1 cellular context compared by ENCODE assay signal in genomic region chr1:230778916-230779590, GRCh38.
TF ChIP-seq lines count a peak whose summit lies in the region.

No MANE protein-coding gene starts in this region.

TF ChIP-seq in GM23338, 12 proteins besides CTCF, POLR2A, EP300 and RAD21 (continued from another document):
- TF ChIP-seq, protein P1, sequence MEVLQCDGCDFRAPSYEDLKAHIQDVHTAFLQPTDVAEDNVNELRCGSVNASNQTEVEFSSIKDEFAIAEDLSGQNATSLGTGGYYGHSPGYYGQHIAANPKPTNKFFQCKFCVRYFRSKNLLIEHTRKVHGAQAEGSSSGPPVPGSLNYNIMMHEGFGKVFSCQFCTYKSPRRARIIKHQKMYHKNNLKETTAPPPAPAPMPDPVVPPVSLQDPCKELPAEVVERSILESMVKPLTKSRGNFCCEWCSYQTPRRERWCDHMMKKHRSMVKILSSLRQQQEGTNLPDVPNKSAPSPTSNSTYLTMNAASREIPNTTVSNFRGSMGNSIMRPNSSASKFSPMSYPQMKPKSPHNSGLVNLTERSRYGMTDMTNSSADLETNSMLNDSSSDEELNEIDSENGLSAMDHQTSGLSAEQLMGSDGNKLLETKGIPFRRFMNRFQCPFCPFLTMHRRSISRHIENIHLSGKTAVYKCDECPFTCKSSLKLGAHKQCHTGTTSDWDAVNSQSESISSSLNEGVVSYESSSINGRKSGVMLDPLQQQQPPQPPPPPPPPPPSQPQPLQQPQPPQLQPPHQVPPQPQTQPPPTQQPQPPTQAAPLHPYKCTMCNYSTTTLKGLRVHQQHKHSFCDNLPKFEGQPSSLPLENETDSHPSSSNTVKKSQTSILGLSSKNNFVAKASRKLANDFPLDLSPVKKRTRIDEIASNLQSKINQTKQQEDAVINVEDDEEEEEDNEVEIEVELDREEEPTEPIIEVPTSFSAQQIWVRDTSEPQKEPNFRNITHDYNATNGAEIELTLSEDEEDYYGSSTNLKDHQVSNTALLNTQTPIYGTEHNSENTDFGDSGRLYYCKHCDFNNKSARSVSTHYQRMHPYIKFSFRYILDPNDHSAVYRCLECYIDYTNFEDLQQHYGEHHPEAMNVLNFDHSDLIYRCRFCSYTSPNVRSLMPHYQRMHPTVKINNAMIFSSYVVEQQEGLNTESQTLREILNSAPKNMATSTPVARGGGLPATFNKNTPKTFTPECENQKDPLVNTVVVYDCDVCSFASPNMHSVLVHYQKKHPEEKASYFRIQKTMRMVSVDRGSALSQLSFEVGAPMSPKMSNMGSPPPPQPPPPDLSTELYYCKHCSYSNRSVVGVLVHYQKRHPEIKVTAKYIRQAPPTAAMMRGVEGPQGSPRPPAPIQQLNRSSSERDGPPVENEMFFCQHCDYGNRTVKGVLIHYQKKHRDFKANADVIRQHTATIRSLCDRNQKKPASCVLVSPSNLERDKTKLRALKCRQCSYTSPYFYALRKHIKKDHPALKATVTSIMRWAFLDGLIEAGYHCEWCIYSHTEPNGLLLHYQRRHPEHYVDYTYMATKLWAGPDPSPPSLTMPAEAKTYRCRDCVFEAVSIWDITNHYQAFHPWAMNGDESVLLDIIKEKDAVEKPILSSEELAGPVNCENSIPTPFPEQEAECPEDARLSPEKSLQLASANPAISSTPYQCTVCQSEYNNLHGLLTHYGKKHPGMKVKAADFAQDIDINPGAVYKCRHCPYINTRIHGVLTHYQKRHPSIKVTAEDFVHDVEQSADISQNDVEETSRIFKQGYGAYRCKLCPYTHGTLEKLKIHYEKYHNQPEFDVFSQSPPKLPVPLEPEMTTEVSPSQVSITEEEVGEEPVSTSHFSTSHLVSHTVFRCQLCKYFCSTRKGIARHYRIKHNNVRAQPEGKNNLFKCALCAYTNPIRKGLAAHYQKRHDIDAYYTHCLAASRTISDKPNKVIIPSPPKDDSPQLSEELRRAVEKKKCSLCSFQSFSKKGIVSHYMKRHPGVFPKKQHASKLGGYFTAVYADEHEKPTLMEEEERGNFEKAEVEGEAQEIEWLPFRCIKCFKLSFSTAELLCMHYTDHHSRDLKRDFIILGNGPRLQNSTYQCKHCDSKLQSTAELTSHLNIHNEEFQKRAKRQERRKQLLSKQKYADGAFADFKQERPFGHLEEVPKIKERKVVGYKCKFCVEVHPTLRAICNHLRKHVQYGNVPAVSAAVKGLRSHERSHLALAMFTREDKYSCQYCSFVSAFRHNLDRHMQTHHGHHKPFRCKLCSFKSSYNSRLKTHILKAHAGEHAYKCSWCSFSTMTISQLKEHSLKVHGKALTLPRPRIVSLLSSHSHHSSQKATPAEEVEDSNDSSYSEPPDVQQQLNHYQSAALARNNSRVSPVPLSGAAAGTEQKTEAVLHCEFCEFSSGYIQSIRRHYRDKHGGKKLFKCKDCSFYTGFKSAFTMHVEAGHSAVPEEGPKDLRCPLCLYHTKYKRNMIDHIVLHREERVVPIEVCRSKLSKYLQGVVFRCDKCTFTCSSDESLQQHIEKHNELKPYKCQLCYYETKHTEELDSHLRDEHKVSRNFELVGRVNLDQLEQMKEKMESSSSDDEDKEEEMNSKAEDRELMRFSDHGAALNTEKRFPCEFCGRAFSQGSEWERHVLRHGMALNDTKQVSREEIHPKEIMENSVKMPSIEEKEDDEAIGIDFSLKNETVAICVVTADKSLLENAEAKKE (CRISPR knock-in tag; IDR thresholded peaks at IDR 0.05): no peak
- TF ChIP-seq STAT1 (IDR thresholded peaks at IDR 0.05; ENCODE audit: unreplicated experiment) (no peak), REST (IDR thresholded peaks at IDR 0.05; ENCODE audit: unreplicated experiment) (no peak)
